16 cellular contexts compared by ENCODE assay signal in genomic region chr12:76303989-76304460, GRCh38.
"Had no signal": no experiment of that assay in that cellular context is flagged by ENCODE, and none has a peak within 500 bp of the region (broad histone marks: within the 10 kb centered on the region; RNA-seq: fewer than 3 reads in every experiment).

No MANE protein-coding gene starts in this region.

- H3K4me3 ChIP-seq: hepatocyte, thyroid gland, uterus had no signal

- H3K4me1 ChIP-seq: parathyroid adenoma, thyroid gland, uterus had no signal

- H3K36me3 ChIP-seq: thyroid gland, uterus had no signal

- H3K27ac ChIP-seq: epithelial cell of prostate, hepatocyte, parathyroid adenoma, thyroid gland, uterus had no signal

- FAIRE-seq: kidney had no signal

- DNase-seq: activated CD4-positive, alpha-beta T cell treated with anti-CD3 and anti-CD28 coated beads for 48 hours; activated CD8-positive, alpha-beta memory T cell treated with anti-CD3 and anti-CD28 coated beads for 24 hours; activated naive CD4-positive, alpha-beta T cell treated with anti-CD3 and anti-CD28 coated beads, Interleukin-2, amount 50 U/mL, for 16 hours; activated T-cell treated with anti-CD3 and anti-CD28 coated beads for 4 hours; amygdala; cerebellar nuclear complex; effector memory CD8-positive, alpha-beta T cell; kidney; stimulated activated CD4-positive, alpha-beta T cell treated with anti-CD3 and anti-CD28 coated beads, Interleukin-15, amount 100 ng/mL, for 24 hours; stimulated activated CD4-positive, alpha-beta T cell treated with anti-CD3 and anti-CD28 coated beads, Interleukin-4, amount 100 ng/mL, for 24 hours; T-helper 9 cell; thyroid gland; uterus had no signal

- H3K9me3 ChIP-seq: thyroid gland, uterus had no signal

- H3K4me2 ChIP-seq: hepatocyte had no signal

- H2AFZ ChIP-seq: hepatocyte, parathyroid adenoma had no signal

- H3K9ac ChIP-seq: parathyroid adenoma had no signal

- H3K27me3 ChIP-seq: hepatocyte, thyroid gland, uterus had no signal

- H3K79me2 ChIP-seq: hepatocyte, parathyroid adenoma had no signal

- ATAC-seq: effector memory CD8-positive, alpha-beta T cell had no signal
